In the genomic region with DNA sequence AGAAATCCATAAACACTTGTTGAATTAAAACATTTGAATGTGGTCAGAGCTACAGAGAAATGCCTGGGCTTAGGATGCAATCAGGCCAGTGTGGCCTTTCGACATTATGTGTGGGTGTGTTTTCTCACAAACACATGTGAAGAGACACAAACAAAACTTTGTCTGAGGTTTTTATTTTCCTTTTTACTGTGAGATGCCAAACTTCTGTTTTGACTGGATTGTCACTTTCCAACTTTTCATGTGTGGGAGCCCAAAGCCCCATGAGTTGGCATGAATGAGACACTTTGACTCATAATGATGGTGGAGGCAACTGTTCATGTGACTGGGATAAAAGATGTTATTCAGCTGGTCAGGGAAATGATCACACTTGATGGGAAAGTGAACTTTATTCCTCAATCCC, we compare ENCODE assay signal across 11 cellular contexts.
"Had no signal": no experiment of that assay in that cellular context is flagged by ENCODE, and none has a peak within 500 bp of the region (broad histone marks: within the 10 kb centered on the region; RNA-seq: fewer than 3 reads in every experiment).

No MANE protein-coding gene starts in this region.

- H3K9me3 ChIP-seq: breast epithelium, tibial artery had no signal

- H3K4me3 ChIP-seq: breast epithelium, tibial artery had no signal

- H3K36me3 ChIP-seq: breast epithelium, tibial artery had no signal

- ATAC-seq: activated T-cell treated with anti-CD3 and anti-CD28 coated beads, Interleukin-2, amount 50 U/mL, for 4 hours had no signal

- H3K27ac ChIP-seq: tibial artery, VCaP had no signal

- H3K27me3 ChIP-seq: breast epithelium, tibial artery had no signal

- H3K4me1 ChIP-seq: breast epithelium, tibial artery had no signal

- DNase-seq: activated CD4-positive, alpha-beta memory T cell treated with anti-CD3 and anti-CD28 coated beads for 36 hours; activated gamma-delta T cell; activated naive CD8-positive, alpha-beta T cell treated with anti-CD3 and anti-CD28 coated beads for 36 hours; activated T-cell treated with anti-CD3 and anti-CD28 coated beads, Interleukin-2, amount 50 U/mL, for 4 hours; anterior cingulate cortex; immature natural killer cell; nucleus accumbens; T-helper 9 cell; tibial artery had no signal
